Comparison of ENCODE assay signal across 8 cellular contexts in genomic region chr4:95546866-95547707, GRCh38. TPM values are rescaled to one million over a fixed set of nuclear protein-coding genes. Genes with fewer than 3 reads are reported as not detected.
A peak's percentile ranks its signal among the peaks of the same experiment; 100 is the strongest.
DNase-seq lines count a peak whose midpoint lies in the region; ATAC-seq, FAIRE-seq and TF ChIP-seq lines count a peak whose summit lies in the region.

No MANE protein-coding gene starts in this region.

- H3K4me1 Mint-ChIP-seq in astrocyte (ENCODE audit: low read depth, unreplicated experiment), result peaks cover 5% of the 10 kb centered on the region

- H3K9ac ChIP-seq in astrocyte (ENCODE audit: low read length), result peak overlapping the region; percentile 52
- H3K9ac ChIP-seq in iPS-15b (ENCODE audit: low read depth, low read length), result no peak overlapping the region

- no peaks in the 10 kb centered on the region for H4K20me1 ChIP-seq in astrocyte (ENCODE audit: insufficient read depth, low read length)

- H3K4me3 Mint-ChIP-seq in astrocyte (ENCODE audit: unreplicated experiment), result peak overlapping the region; percentile 94

- no peaks in the 10 kb centered on the region for H3K36me3 Mint-ChIP-seq in astrocyte (ENCODE audit: low read depth, unreplicated experiment)

- peak; percentile 26 for DNase-seq in H7
- no peak for DNase-seq in astrocyte (ENCODE audit: low read depth)
- no peak for DNase-seq in retinal pigment epithelial cell (ENCODE audit: low read depth)
- DNase-seq in kidney tubule cell (ENCODE audit: low spot score), result no peak
- no peak for DNase-seq in central memory CD4-positive, alpha-beta T cell
- no peak for DNase-seq in activated T-cell treated with anti-CD3 and anti-CD28 coated beads, Interleukin-2, amount 50 U/mL, for 1 hour

- no peak overlapping the region for H3K27ac ChIP-seq in astrocyte (ENCODE audit: low read depth, low read length)

- H3K27ac Mint-ChIP-seq in astrocyte (ENCODE audit: unreplicated experiment), result no peak overlapping the region

- peak overlapping the region; percentile 99 for H3K4me2 ChIP-seq in astrocyte (ENCODE audit: low read length)

- H3K27me3 Mint-ChIP-seq in astrocyte (ENCODE audit: low read depth, unreplicated experiment), result peaks cover 6% of the 10 kb centered on the region

- H3K4me1 ChIP-seq in astrocyte (ENCODE audit: insufficient read depth, low read length), result peaks cover 5% of the 10 kb centered on the region
- H3K4me1 ChIP-seq in iPS-15b (ENCODE audit: control insufficient read depth, insufficient read depth, low read length), result peaks cover 2% of the 10 kb centered on the region

- H3K4me3 ChIP-seq in H7 (ENCODE audit: insufficient read depth, low read depth, low read length) (peak overlapping the region; percentile 72), astrocyte (ENCODE audit: insufficient read depth, low read depth, low read length) (peak overlapping the region; percentile 80), iPS-15b (ENCODE audit: low read depth, low read length) (peak overlapping the region; percentile 74), retinal pigment epithelial cell (ENCODE audit: low read length) (peak overlapping the region; percentile 59)

- ATAC-seq in HG03095 (IDR thresholded peaks at IDR 0.05; ENCODE audit: unreplicated experiment), result no peak

- no peaks in the 10 kb centered on the region for H3K9me3 Mint-ChIP-seq in astrocyte (ENCODE audit: unreplicated experiment)

- H3K79me2 ChIP-seq in astrocyte (ENCODE audit: insufficient read depth, low read length), result no peaks in the 10 kb centered on the region

- H3K9me3 ChIP-seq in astrocyte (ENCODE audit: insufficient read depth, low read depth, low read length) (no peaks in the 10 kb centered on the region), iPS-15b (ENCODE audit: control insufficient read depth, insufficient read depth, low read length) (no peaks in the 10 kb centered on the region)

- TF ChIP-seq CTCF in astrocyte (IDR thresholded peaks at IDR 0.05; ENCODE audit: insufficient read depth, low read depth, low read length) (no peak), retinal pigment epithelial cell (conservative IDR thresholded peaks at IDR 0.05; ENCODE audit: low read depth, low read length) (no peak)

- H2AFZ ChIP-seq in astrocyte (ENCODE audit: low read depth, low read length), result peak overlapping the region; percentile 81

- no peaks in the 10 kb centered on the region for H3K36me3 ChIP-seq in H7 (replicated peaks; ENCODE audit: control insufficient read depth, insufficient read depth, low read length)
- no peaks in the 10 kb centered on the region for H3K36me3 ChIP-seq in astrocyte (ENCODE audit: insufficient read depth, low read length)
- no peaks in the 10 kb centered on the region for H3K36me3 ChIP-seq in iPS-15b (ENCODE audit: control insufficient read depth, insufficient read depth, low read length)

- no peak for FAIRE-seq in astrocyte (lab: Jason Lieb, UNC)

- peaks cover 55% of the 10 kb centered on the region for H3K27me3 ChIP-seq in H7 (ENCODE audit: control insufficient read depth, insufficient read depth, low read length)
- peaks cover 3% of the 10 kb centered on the region for H3K27me3 ChIP-seq in astrocyte (ENCODE audit: insufficient read depth, low read length)
- peaks cover 74% of the 10 kb centered on the region for H3K27me3 ChIP-seq in iPS-15b (ENCODE audit: control insufficient read depth, insufficient read depth, low read length)

RNA-seq across cellular contexts. Expression of gene UNC5C, which starts 1.7 kb away (rescaled TPM):
- 0.41 and 0.45 TPM in 2 replicates for total RNA-seq in H7 (2014; rRNA removed; shearing (Covaris generic))
- 3.1 and 5.7 TPM in 2 replicates for total RNA-seq in astrocyte
